In genomic region chr17:9499041-9499440, GRCh38 we compare ENCODE assay signal across 30 cellular contexts.
"Had no signal": no experiment of that assay in that cellular context is flagged by ENCODE, and none has a peak within 500 bp of the region (broad histone marks: within the 10 kb centered on the region; RNA-seq: fewer than 3 reads in every experiment).

No MANE protein-coding gene starts in this region.

- H3K27me3 Mint-ChIP-seq: naive thymus-derived CD8-positive, alpha-beta T cell; progenitor cell of endocrine pancreas; stimulated activated naive B cell treated with anti-CD40 and anti-IgM and Interleukin-4, amounts not matched to agents 10 μg/mL and 1 μg/mL and 100 μg/mL, for 72 hours; stimulated activated naive CD8-positive, alpha-beta T cell treated with anti-CD3 and anti-CD28 coated beads, Interleukin-15, Interleukin-2, amounts not matched to agents 100 ng/mL and 50 ng/mL, for 24 hours had no signal

- DNase-seq: naive thymus-derived CD8-positive, alpha-beta T cell; nephron progenitor cell; nucleus accumbens; ovary; posterior cingulate gyrus; psoas muscle; right cardiac atrium; right lobe of liver; sigmoid colon; small intestine; stimulated activated CD4-positive, alpha-beta T cell treated with anti-CD3 and anti-CD28 coated beads, Interleukin-15, amount 100 ng/mL, for 24 hours; stimulated activated CD4-positive, alpha-beta T cell treated with anti-CD3 and anti-CD28 coated beads, Interleukin-2, amount 100 ng/mL, for 24 hours; stimulated activated CD4-positive, alpha-beta T cell treated with anti-CD3 and anti-CD28 coated beads, Interleukin-2, amount 100 ng/mL, for 48 hours; stimulated activated CD4-positive, alpha-beta T cell treated with anti-CD3 and anti-CD28 coated beads, Interleukin-4, amount 100 ng/mL, for 24 hours; stimulated activated naive B cell treated with anti-CD40 and anti-IgM and Interleukin-4, amounts not matched to agents 10 μg/mL and 1 μg/mL and 100 μg/mL, for 72 hours; stimulated activated naive CD4-positive, alpha-beta T cell treated with Interleukin-2 at 50 U/mL for 16 hours; stomach; thyroid gland; trophoblast cell; upper lobe of left lung had no signal

- H3K36me3 ChIP-seq: ovary, thyroid gland, vagina had no signal

- H3K27ac ChIP-seq: neutrophil, ovary, parathyroid adenoma, psoas muscle, right lobe of liver, sigmoid colon, stomach, thoracic aorta, thyroid gland, tibial nerve, upper lobe of left lung, vagina had no signal

- H3K4me1 ChIP-seq: parathyroid adenoma, psoas muscle, right lobe of liver, sigmoid colon, stomach, thyroid gland, tibial nerve, upper lobe of left lung, vagina had no signal

- H3K9me3 Mint-ChIP-seq: naive thymus-derived CD8-positive, alpha-beta T cell; nephron progenitor cell; neural crest cell; stimulated activated effector memory CD8-positive, alpha-beta T cell treated with anti-CD3 and anti-CD28 coated beads, Interleukin-12 subunit alpha, Interleukin-12 subunit beta, amount 100 ng/mL, for 72 hours; stimulated activated naive B cell treated with anti-CD40 and anti-IgM and Interleukin-4, amounts not matched to agents 10 μg/mL and 1 μg/mL and 100 μg/mL, for 72 hours; stimulated activated naive CD8-positive, alpha-beta T cell treated with anti-CD3 and anti-CD28 coated beads, Interleukin-15, Interleukin-2, amounts not matched to agents 100 ng/mL and 50 ng/mL, for 24 hours had no signal

- H3K4me1 Mint-ChIP-seq: nephron progenitor cell; stimulated activated effector memory CD8-positive, alpha-beta T cell treated with anti-CD3 and anti-CD28 coated beads, Interleukin-12 subunit alpha, Interleukin-12 subunit beta, amount 100 ng/mL, for 72 hours; stimulated activated naive B cell treated with anti-CD40 and anti-IgM and Interleukin-4, amounts not matched to agents 10 μg/mL and 1 μg/mL and 100 μg/mL, for 72 hours had no signal

- H3K4me3 ChIP-seq: ovary, psoas muscle, right lobe of liver, sigmoid colon, stomach, thoracic aorta, thyroid gland, tibial nerve, upper lobe of left lung, vagina had no signal

- H3K9ac ChIP-seq: parathyroid adenoma had no signal

- H3K27me3 ChIP-seq: neutrophil, ovary, right lobe of liver, sigmoid colon, stomach, thyroid gland, tibial nerve, upper lobe of left lung, vagina had no signal

- FAIRE-seq: small intestine, urothelium cell line had no signal

- H3K9me3 ChIP-seq: neutrophil, ovary, psoas muscle, right lobe of liver, sigmoid colon, stomach, thoracic aorta, thyroid gland, tibial nerve, upper lobe of left lung, vagina had no signal

- H3K27ac Mint-ChIP-seq: naive thymus-derived CD8-positive, alpha-beta T cell; nephron progenitor cell; progenitor cell of endocrine pancreas; stimulated activated effector memory CD8-positive, alpha-beta T cell treated with anti-CD3 and anti-CD28 coated beads, Interleukin-12 subunit alpha, Interleukin-12 subunit beta, amount 100 ng/mL, for 72 hours; stimulated activated naive B cell treated with anti-CD40 and anti-IgM and Interleukin-4, amounts not matched to agents 10 μg/mL and 1 μg/mL and 100 μg/mL, for 72 hours; stimulated activated naive CD8-positive, alpha-beta T cell treated with anti-CD3 and anti-CD28 coated beads, Interleukin-15, Interleukin-2, amounts not matched to agents 100 ng/mL and 50 ng/mL, for 24 hours had no signal

- ATAC-seq: naive thymus-derived CD8-positive, alpha-beta T cell; psoas muscle; right cardiac atrium; right lobe of liver; stimulated activated effector memory CD8-positive, alpha-beta T cell treated with anti-CD3 and anti-CD28 coated beads, Interleukin-12 subunit alpha, Interleukin-12 subunit beta, amount 100 ng/mL, for 72 hours; stimulated activated naive B cell treated with anti-CD40 and anti-IgM and Interleukin-4, amounts not matched to agents 10 μg/mL and 1 μg/mL and 100 μg/mL, for 72 hours had no signal

- H2AFZ ChIP-seq: parathyroid adenoma had no signal

- H3K79me2 ChIP-seq: parathyroid adenoma had no signal

- H3K4me3 Mint-ChIP-seq: naive thymus-derived CD8-positive, alpha-beta T cell; nephron progenitor cell; neural crest cell; stimulated activated effector memory CD8-positive, alpha-beta T cell treated with anti-CD3 and anti-CD28 coated beads, Interleukin-12 subunit alpha, Interleukin-12 subunit beta, amount 100 ng/mL, for 72 hours; stimulated activated naive B cell treated with anti-CD40 and anti-IgM and Interleukin-4, amounts not matched to agents 10 μg/mL and 1 μg/mL and 100 μg/mL, for 72 hours; stimulated activated naive CD8-positive, alpha-beta T cell treated with anti-CD3 and anti-CD28 coated beads, Interleukin-15, Interleukin-2, amounts not matched to agents 100 ng/mL and 50 ng/mL, for 24 hours had no signal
